In genomic region chr10:113244750-113245149, GRCh38 we compare ENCODE assay signal across 1 cellular context.
TF ChIP-seq lines count a peak whose summit lies in the region.

No MANE protein-coding gene starts in this region.

TF ChIP-seq in IMR-90, 13 proteins besides CTCF, POLR2A, EP300 and RAD21:
- TF ChIP-seq MXI1 (IDR thresholded peaks at IDR 0.05; ENCODE audit: borderline replicate concordance, low read depth, low read length) (no peak), MAFK (IDR thresholded peaks at IDR 0.05; ENCODE audit: low read depth, low read length) (peak; percentile 46)
